ENCODE assay signal across 11 cellular contexts in genomic region chr7:81190997-81191747, GRCh38.
DNase-seq lines count a peak whose midpoint lies in the region; TF ChIP-seq lines count a peak whose summit lies in the region.
"Had no signal": no experiment of that assay in that cellular context is flagged by ENCODE, and none has a peak within 500 bp of the region (broad histone marks: within the 10 kb centered on the region; RNA-seq: fewer than 3 reads in every experiment).

No MANE protein-coding gene starts in this region.

- intact Hi-C loops in activated CD4-positive, alpha-beta memory T cell treated with anti-CD3 and anti-CD28 coated beads for 36 hours (cut with micrococcal nuclease), result no loop called here

- DNase-seq in ACHN (peak; percentile 79), M059J (ENCODE audit: low read depth) (peak; percentile 73), cardiac fibroblast (ENCODE audit: low read depth in 2 of 2) (peak; percentile 46 to 61), iris pigment epithelial cell (ENCODE audit: low read depth) (peak; percentile 79), NCI-H1417 (lab: John Stamatoyannopoulos, UW) (no peak), cortex of kidney (lab: John Stamatoyannopoulos, UW) (no peak), T-helper 2 cell (no peak)
- no peak for DNase-seq in activated CD4-positive, alpha-beta memory T cell treated with anti-CD3 and anti-CD28 coated beads for 36 hours
- DNase-seq: activated CD4-positive, alpha-beta T cell treated with anti-CD3 and anti-CD28 coated beads, Interleukin-2, amount 10 ng/mL, durations not matched to agents 7 days and 5 days; activated naive CD8-positive, alpha-beta T cell treated with anti-CD3 and anti-CD28 coated beads, Interleukin-2, amount 10 ng/mL, durations not matched to agents 7 days and 5 days; NCI-H2171 had no signal

- H3K4me1 Mint-ChIP-seq in activated CD4-positive, alpha-beta memory T cell treated with anti-CD3 and anti-CD28 coated beads for 36 hours (ENCODE audit: low read depth), result no peaks in the 10 kb centered on the region
- H3K4me1 Mint-ChIP-seq: activated CD4-positive, alpha-beta T cell treated with anti-CD3 and anti-CD28 coated beads, Interleukin-2, amount 10 ng/mL, durations not matched to agents 7 days and 5 days; activated naive CD8-positive, alpha-beta T cell treated with anti-CD3 and anti-CD28 coated beads, Interleukin-2, amount 10 ng/mL, durations not matched to agents 7 days and 5 days had no signal

- no peak overlapping the region for H3K27ac Mint-ChIP-seq in activated CD4-positive, alpha-beta memory T cell treated with anti-CD3 and anti-CD28 coated beads for 36 hours
- H3K27ac Mint-ChIP-seq: activated CD4-positive, alpha-beta T cell treated with anti-CD3 and anti-CD28 coated beads, Interleukin-2, amount 10 ng/mL, durations not matched to agents 7 days and 5 days; activated naive CD8-positive, alpha-beta T cell treated with anti-CD3 and anti-CD28 coated beads, Interleukin-2, amount 10 ng/mL, durations not matched to agents 7 days and 5 days had no signal

- H3K27me3 Mint-ChIP-seq in activated CD4-positive, alpha-beta memory T cell treated with anti-CD3 and anti-CD28 coated beads for 36 hours, result no peaks in the 10 kb centered on the region
- H3K27me3 Mint-ChIP-seq: activated CD4-positive, alpha-beta T cell treated with anti-CD3 and anti-CD28 coated beads, Interleukin-2, amount 10 ng/mL, durations not matched to agents 7 days and 5 days; activated naive CD8-positive, alpha-beta T cell treated with anti-CD3 and anti-CD28 coated beads, Interleukin-2, amount 10 ng/mL, durations not matched to agents 7 days and 5 days had no signal

- no peak for TF ChIP-seq CTCF in cardiac fibroblast (IDR thresholded peaks at IDR 0.05; ENCODE audit: low read depth, low read length)

- in situ Hi-C loops in ACHN (cut with HindIII; ENCODE audit: low pct_ligation_motif_present, low pct_unique_long_range_greater_than_20kb, low sequenced_read_pairs), result no loop called here

- no peak overlapping the region for H3K4me3 Mint-ChIP-seq in activated CD4-positive, alpha-beta memory T cell treated with anti-CD3 and anti-CD28 coated beads for 36 hours
- H3K4me3 Mint-ChIP-seq: activated CD4-positive, alpha-beta T cell treated with anti-CD3 and anti-CD28 coated beads, Interleukin-2, amount 10 ng/mL, durations not matched to agents 7 days and 5 days; activated naive CD8-positive, alpha-beta T cell treated with anti-CD3 and anti-CD28 coated beads, Interleukin-2, amount 10 ng/mL, durations not matched to agents 7 days and 5 days had no signal

- peaks cover 12% of the 10 kb centered on the region for H3K9me3 Mint-ChIP-seq in activated CD4-positive, alpha-beta memory T cell treated with anti-CD3 and anti-CD28 coated beads for 36 hours
- H3K9me3 Mint-ChIP-seq: activated CD4-positive, alpha-beta T cell treated with anti-CD3 and anti-CD28 coated beads, Interleukin-2, amount 10 ng/mL, durations not matched to agents 7 days and 5 days had no signal

- no peaks in the 10 kb centered on the region for H3K36me3 Mint-ChIP-seq in activated CD4-positive, alpha-beta memory T cell treated with anti-CD3 and anti-CD28 coated beads for 36 hours
- H3K36me3 Mint-ChIP-seq: activated naive CD8-positive, alpha-beta T cell treated with anti-CD3 and anti-CD28 coated beads, Interleukin-2, amount 10 ng/mL, durations not matched to agents 7 days and 5 days had no signal

- POLR2A ChIA-PET in activated CD4-positive, alpha-beta memory T cell treated with anti-CD3 and anti-CD28 coated beads for 36 hours (lab: Charles Lee), result no interaction called here

- CTCF ChIA-PET in activated CD4-positive, alpha-beta memory T cell treated with anti-CD3 and anti-CD28 coated beads for 36 hours (lab: Charles Lee), result no interaction called here

- H3K4me3 ChIP-seq in cardiac fibroblast (replicated peaks in 1 of 2; ENCODE audit: low read depth in 2 of 2, low read length in 2 of 2), result no peak overlapping the region

Comparison
In these comparisons a context has a peak if more than half of its experiments do, and no peak if none do; other contexts are left out.
1. DNase-seq: peak in ACHN (single experiment), M059J (single experiment), cardiac fibroblast (2 of 2) and iris pigment epithelial cell (single experiment); none in NCI-H1417 (0 of 3), activated CD4-positive, alpha-beta memory T cell treated with anti-CD3 and anti-CD28 coated beads for 36 hours (single experiment), cortex of kidney (single experiment) and T-helper 2 cell (0 of 5).